In the genomic region with DNA sequence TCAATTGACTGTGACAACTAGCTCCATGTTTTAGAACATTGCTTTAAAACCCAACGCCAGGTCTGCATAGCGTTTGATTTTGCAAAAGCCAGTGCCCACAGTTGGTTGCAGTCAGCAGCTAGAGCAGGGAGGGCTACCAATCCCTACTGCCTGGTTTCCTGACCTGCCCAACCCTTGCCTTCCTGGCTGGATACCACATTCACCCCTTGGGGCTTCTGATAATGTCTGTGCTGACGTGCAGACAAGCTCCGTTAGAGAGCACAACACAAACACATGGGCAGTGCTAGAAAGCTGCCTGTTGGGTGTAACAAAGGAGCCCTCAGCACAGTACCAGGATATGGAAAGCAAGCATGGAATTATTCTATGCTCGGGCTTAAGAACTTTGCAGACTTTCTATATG, we compare ENCODE assay signal across 32 cellular contexts.
"Had no signal": no experiment of that assay in that cellular context is flagged by ENCODE, and none has a peak within 500 bp of the region (broad histone marks: within the 10 kb centered on the region; RNA-seq: fewer than 3 reads in every experiment).

No MANE protein-coding gene starts in this region.

- ATAC-seq: activated CD8-positive, alpha-beta T cell treated with anti-CD3 and anti-CD28 coated beads, Interleukin-2, amount 10 ng/mL, durations not matched to agents 7 days and 5 days; body of pancreas; PC-3 had no signal

- H3K27ac ChIP-seq: adrenal gland, body of pancreas, breast epithelium, Peyer's patch, SJSA1, WERI-Rb-1 had no signal

- FAIRE-seq: astrocyte had no signal

- H3K36me3 ChIP-seq: adrenal gland, breast epithelium, MG63, Peyer's patch, SJSA1, WERI-Rb-1 had no signal

- H3K27me3 ChIP-seq: adrenal gland, body of pancreas, breast epithelium, MG63, Peyer's patch, SJSA1 had no signal

- H3K4me1 ChIP-seq: adrenal gland, body of pancreas, breast epithelium, Peyer's patch, SJSA1 had no signal

- H3K9me3 ChIP-seq: adrenal gland, body of pancreas, MG63, Peyer's patch, SJSA1 had no signal

- DNase-seq: activated CD4-positive, alpha-beta T cell treated with anti-CD3 and anti-CD28 coated beads, Interleukin-2, amount 10 ng/mL, durations not matched to agents 24 days and 14 days; activated CD4-positive, alpha-beta T cell treated with anti-CD3 and anti-CD28 coated beads, Interleukin-2, amount 50 U/mL, for 4 hours; activated CD8-positive, alpha-beta T cell treated with anti-CD3 and anti-CD28 coated beads, Interleukin-2, amount 10 ng/mL, durations not matched to agents 7 days and 5 days; activated gamma-delta T cell; activated naive CD4-positive, alpha-beta T cell treated with Interleukin-2 at 50 U/mL for 16 hours; activated T-cell treated with anti-CD3 and anti-CD28 coated beads, Interleukin-2, amount 50 U/mL, for 24 hours; adrenal gland; body of pancreas; cerebellar nuclear complex; Kasumi-1; KG1; MG63; NCI-H1048; NCI-H1105 treated with DMSO at 0.1 percent for 48 hours; NCI-H1436; NCI-H1694; NCI-H1930; NCI-H2081 treated with DMSO at 0.1 percent for 48 hours; NCI-H226; NCI-H510A; NCI-H526; NCI-H748 treated with DMSO at 0.1 percent for 48 hours; NK-92 treated with Interleukin-12 subunit alpha and Interleukin-12 subunit beta, amount 100 ng/mL, for 24 hours; PC-3; Peyer's patch; RPMI8226; SHP77 treated with DMSO at 0.1 percent for 48 hours; T1000; WERI-Rb-1 had no signal

- H3K4me3 ChIP-seq: adrenal gland, body of pancreas, breast epithelium, MG63, Peyer's patch, SJSA1 had no signal
